18 cellular contexts compared by ENCODE assay signal in genomic region chr1:22234631-22235030, GRCh38.
A peak's percentile ranks its signal among the peaks of the same experiment; 100 is the strongest.
DNase-seq lines count a peak whose midpoint lies in the region; ATAC-seq, FAIRE-seq and TF ChIP-seq lines count a peak whose summit lies in the region.
"Had no signal": no experiment of that assay in that cellular context is flagged by ENCODE, and none has a peak within 500 bp of the region (broad histone marks: within the 10 kb centered on the region; RNA-seq: fewer than 3 reads in every experiment).

No MANE protein-coding gene starts in this region.

- H3K36me3 Mint-ChIP-seq in GM23338 (ENCODE audit: low read depth) (no peaks in the 10 kb centered on the region), mesothelial cell of epicardium (no peaks in the 10 kb centered on the region)
- H3K36me3 Mint-ChIP-seq: CD14-positive monocyte; CD8-positive, alpha-beta T cell had no signal

- H3K9me3 Mint-ChIP-seq in GM23338 (no peaks in the 10 kb centered on the region), mesothelial cell of epicardium (no peaks in the 10 kb centered on the region)
- H3K9me3 Mint-ChIP-seq: CD8-positive, alpha-beta T cell had no signal

- ATAC-seq in GM23338 (no peak; the same call in 1 of the 3 replicates), GM19452 (IDR thresholded peaks at IDR 0.05; ENCODE audit: unreplicated experiment) (no peak)
- ATAC-seq: A549; CD8-positive, alpha-beta T cell; GM12878; HepG2 had no signal

- H3K4me3 ChIP-seq in GM23338: no peak overlapping the region
- no peak overlapping the region for H3K4me3 ChIP-seq in H7 (ENCODE audit: insufficient read depth, low read depth, low read length)
- no peak overlapping the region for H3K4me3 ChIP-seq in bronchial epithelial cell (ENCODE audit: low read depth, low read length)
- H3K4me3 ChIP-seq: A549, GM12878, GM23248, HAP-1 had no signal

- no peak for DNase-seq in GM23338 (ENCODE audit: low spot score)
- DNase-seq in H7: peak; percentile 52
- peak; percentile 39 for DNase-seq in bronchial epithelial cell (ENCODE audit: low read depth)
- DNase-seq in mesothelial cell of epicardium (ENCODE audit: low spot score in 2 of 2, unreplicated experiment in 2 of 2): no peak
- no peak for DNase-seq in NCI-H446 (lab: John Stamatoyannopoulos, UW)
- no peak for DNase-seq in midbrain (lab: John Stamatoyannopoulos, UW)
- DNase-seq: BE2C; CD8-positive, alpha-beta T cell; COR-L47; DMS79; GM23248 had no signal

- no peak for FAIRE-seq in bronchial epithelial cell (lab: Jason Lieb, UNC)
- FAIRE-seq: A549, GM12878, GM18507, HepG2 had no signal

- H3K27me3 ChIP-seq in GM23338 (ENCODE audit: insufficient read depth) (no peaks in the 10 kb centered on the region), H7 (ENCODE audit: control insufficient read depth, insufficient read depth, low read length) (no peaks in the 10 kb centered on the region), bronchial epithelial cell (ENCODE audit: control insufficient read depth, insufficient read depth, low read length) (no peaks in the 10 kb centered on the region)
- H3K27me3 ChIP-seq: BE2C had no signal

- TF ChIP-seq CTCF in GM23338 (conservative IDR thresholded peaks at IDR 0.05; ENCODE audit: low read depth in 2 of 2) (no peak), bronchial epithelial cell (IDR thresholded peaks at IDR 0.05; ENCODE audit: insufficient read depth, low read length, severe bottlenecking) (no peak), mesothelial cell of epicardium (IDR thresholded peaks at IDR 0.05; ENCODE audit: unreplicated experiment) (no peak)

- no peaks in the 10 kb centered on the region for H4K20me1 ChIP-seq in GM23338 (replicated peaks; ENCODE audit: insufficient read depth)

- H3K4me1 Mint-ChIP-seq in GM23338 (peaks cover 17% of the 10 kb centered on the region), mesothelial cell of epicardium (peaks cover 16% of the 10 kb centered on the region)
- H3K4me1 Mint-ChIP-seq: CD14-positive monocyte had no signal

- peaks cover 10% of the 10 kb centered on the region for H3K4me1 ChIP-seq in GM23338 (ENCODE audit: insufficient read depth)
- H3K4me1 ChIP-seq: BE2C, HAP-1 had no signal

- H3K36me3 ChIP-seq in GM23338 (ENCODE audit: insufficient read depth) (no peaks in the 10 kb centered on the region), H7 (replicated peaks; ENCODE audit: control insufficient read depth, insufficient read depth, low read length) (no peaks in the 10 kb centered on the region), bronchial epithelial cell (ENCODE audit: control insufficient read depth, insufficient read depth, low read length) (no peaks in the 10 kb centered on the region)
- H3K36me3 ChIP-seq: BE2C, HAP-1 had no signal

- H3K4me3 Mint-ChIP-seq in GM23338: no peak overlapping the region
- H3K4me3 Mint-ChIP-seq in mesothelial cell of epicardium: no peak overlapping the region
- H3K4me3 Mint-ChIP-seq: CD14-positive monocyte; CD8-positive, alpha-beta T cell had no signal

- H3K27ac ChIP-seq in GM23338 (ENCODE audit: low read depth): no peak overlapping the region
- H3K27ac ChIP-seq: A549, GM23248 had no signal

- no peak overlapping the region for H2AFZ ChIP-seq in GM23338
- H2AFZ ChIP-seq: GM23248 had no signal

- no peaks in the 10 kb centered on the region for H3K79me2 ChIP-seq in GM23338 (replicated peaks; ENCODE audit: insufficient read depth)

- H3F3A ChIP-seq in GM23338 (replicated peaks; ENCODE audit: low read depth): no peaks in the 10 kb centered on the region

- H3K9me2 ChIP-seq in GM23338 (ENCODE audit: insufficient read depth): no peaks in the 10 kb centered on the region

- H3K27me3 Mint-ChIP-seq in GM23338 (ENCODE audit: insufficient read depth, low read depth, poor library complexity): peaks cover 7% of the 10 kb centered on the region
- H3K27me3 Mint-ChIP-seq in mesothelial cell of epicardium (ENCODE audit: low read depth): peaks cover 2% of the 10 kb centered on the region

- H3K27ac Mint-ChIP-seq in GM23338: no peak overlapping the region
- peak overlapping the region; percentile 91 for H3K27ac Mint-ChIP-seq in mesothelial cell of epicardium
- H3K27ac Mint-ChIP-seq: CD14-positive monocyte; CD8-positive, alpha-beta T cell had no signal

- peak overlapping the region; percentile 6; the same call in 1 of the 2 replicates for H3K4me2 ChIP-seq in GM23338
- H3K4me2 ChIP-seq: A549 had no signal

TF ChIP-seq in GM23338, 12 proteins besides CTCF, POLR2A, EP300 and RAD21 (continues in another document):
- TF ChIP-seq ZNF114 (CRISPR knock-in tag; IDR thresholded peaks at IDR 0.05) (no peak), REST (IDR thresholded peaks at IDR 0.05; ENCODE audit: unreplicated experiment) (no peak), STAT1 (IDR thresholded peaks at IDR 0.05; ENCODE audit: unreplicated experiment) (no peak), JUNB (IDR thresholded peaks at IDR 0.05; ENCODE audit: unreplicated experiment) (no peak), POLR2AphosphoS5 (IDR thresholded peaks at IDR 0.05; ENCODE audit: low read depth) (no peak), ETS1 (IDR thresholded peaks at IDR 0.05) (no peak), ZNF331 (CRISPR knock-in tag; IDR thresholded peaks at IDR 0.05; ENCODE audit: low read depth) (no peak), EZH2 (IDR thresholded peaks at IDR 0.05; ENCODE audit: low read depth, unreplicated experiment) (no peak), NANOG (IDR thresholded peaks at IDR 0.05; ENCODE audit: borderline replicate concordance) (no peak), EZH2phosphoT487 (IDR thresholded peaks at IDR 0.05; ENCODE audit: unreplicated experiment) (no peak), CREB1 (CRISPR knock-in tag; IDR thresholded peaks at IDR 0.05; ENCODE audit: low read depth) (no peak)

Comparison
In these comparisons a context has a peak if more than half of its experiments do, and no peak if none do; other contexts are left out.
1. DNase-seq: peak in H7 (single experiment) and bronchial epithelial cell (single experiment); none in GM23338 (single experiment), mesothelial cell of epicardium (0 of 2), NCI-H446 (0 of 2) and midbrain (single experiment).